ENCODE assay signal across 1 cellular context in genomic region chrX:132023117-132023895, GRCh38.
TF ChIP-seq lines count a peak whose summit lies in the region.

Gene STK26 (plus strand): TSS chrX:132023302. CDS start chrX:132023618, 316 bp downstream.

TF ChIP-seq in HEK293, 187 proteins besides CTCF, POLR2A, EP300 and RAD21 (continued from another document and continues in another):
- TF ChIP-seq SP7 (tag by site-specific recombination; IDR thresholded peaks at IDR 0.05) = peak; percentile 45; the same call in 1 of the 2 replicates
- TF ChIP-seq MYNN (tag by site-specific recombination; IDR thresholded peaks at IDR 0.05; ENCODE audit: borderline replicate concordance) = no peak; the same call in 1 of the 2 replicates
- no peak for TF ChIP-seq PBX3 (CRISPR knock-in tag; IDR thresholded peaks at IDR 0.05)
- no peak for TF ChIP-seq ZNF292 (tag by site-specific recombination; IDR thresholded peaks at IDR 0.05; ENCODE audit: borderline replicate concordance, low read depth)
- TF ChIP-seq ZNF580 (tag by site-specific recombination; IDR thresholded peaks at IDR 0.05) = no peak
- no peak for TF ChIP-seq ZNF518A (tag by site-specific recombination; conservative IDR thresholded peaks at IDR 0.05; ENCODE audit: low read depth)
- no peak for TF ChIP-seq SCRT2 (tag by site-specific recombination; IDR thresholded peaks at IDR 0.05)
- no peak for TF ChIP-seq ZBTB21 (tag by site-specific recombination; IDR thresholded peaks at IDR 0.05)
- TF ChIP-seq ZNF157 (tag by site-specific recombination; IDR thresholded peaks at IDR 0.05) = no peak
- TF ChIP-seq ZBTB7A (tag by site-specific recombination; IDR thresholded peaks at IDR 0.05; ENCODE audit: low read depth) = no peak
- TF ChIP-seq EGR2 (tag by site-specific recombination; IDR thresholded peaks at IDR 0.05; ENCODE audit: low read depth) = peak; percentile 79
- TF ChIP-seq ZNF701 (tag by site-specific recombination; IDR thresholded peaks at IDR 0.05) = no peak
- TF ChIP-seq INSM2 (tag by site-specific recombination; IDR thresholded peaks at IDR 0.05) = no peak
- no peak for TF ChIP-seq ZNF555 (tag by site-specific recombination; conservative IDR thresholded peaks at IDR 0.05)
- no peak for TF ChIP-seq ZNF654 (tag by site-specific recombination; IDR thresholded peaks at IDR 0.05; ENCODE audit: low read depth)
- TF ChIP-seq GLI2 (tag by site-specific recombination; IDR thresholded peaks at IDR 0.05; ENCODE audit: borderline replicate concordance, low read depth) = no peak
- no peak for TF ChIP-seq ZNF529 (tag by site-specific recombination; IDR thresholded peaks at IDR 0.05; ENCODE audit: insufficient replicate concordance)
- no peak for TF ChIP-seq ZNF585B (tag by site-specific recombination; IDR thresholded peaks at IDR 0.05)
- TF ChIP-seq ATF2 (tag by site-specific recombination; IDR thresholded peaks at IDR 0.05; ENCODE audit: low read depth) = no peak
- TF ChIP-seq ZNF266 (tag by site-specific recombination; IDR thresholded peaks at IDR 0.05; ENCODE audit: low read depth) = no peak
- no peak for TF ChIP-seq YY2 (tag by site-specific recombination; IDR thresholded peaks at IDR 0.05)
- TF ChIP-seq BCL11B (tag by site-specific recombination; IDR thresholded peaks at IDR 0.05; ENCODE audit: low read depth) = no peak
- TF ChIP-seq ZNF433 (tag by site-specific recombination; IDR thresholded peaks at IDR 0.05; ENCODE audit: low read depth) = no peak
- TF ChIP-seq ZNF660 (tag by site-specific recombination; IDR thresholded peaks at IDR 0.05) = peak; percentile 73; the same call in 1 of the 2 replicates
- TF ChIP-seq IKZF3 (tag by site-specific recombination; IDR thresholded peaks at IDR 0.05) = no peak
- 0 out of 2 replicates have a peak, but pooled peaks have one; percentile 13 for TF ChIP-seq ZSCAN30 (tag by site-specific recombination; IDR thresholded peaks at IDR 0.05)
- TF ChIP-seq ZEB2 (tag by site-specific recombination; IDR thresholded peaks at IDR 0.05) = peak; percentile 46
- no peak for TF ChIP-seq ZSCAN18 (tag by site-specific recombination; IDR thresholded peaks at IDR 0.05)
- TF ChIP-seq ZBTB20 (tag by site-specific recombination; IDR thresholded peaks at IDR 0.05) = peak; percentile 57
- no peak for TF ChIP-seq HOXD13 (CRISPR knock-in tag; IDR thresholded peaks at IDR 0.05; ENCODE audit: borderline replicate concordance)
- TF ChIP-seq ZNF670 (tag by site-specific recombination; IDR thresholded peaks at IDR 0.05; ENCODE audit: low read depth) = no peak
- peak; percentile 10; the same call in 1 of the 2 replicates for TF ChIP-seq KLF17 (tag by site-specific recombination; IDR thresholded peaks at IDR 0.05)
- no peak for TF ChIP-seq ZSCAN4 (tag by site-specific recombination; IDR thresholded peaks at IDR 0.05)
- TF ChIP-seq ZNF133 (tag by site-specific recombination; IDR thresholded peaks at IDR 0.05) = no peak
- no peak for TF ChIP-seq ZNF792 (tag by site-specific recombination; IDR thresholded peaks at IDR 0.05)
- no peak for TF ChIP-seq WT1 (tag by site-specific recombination; IDR thresholded peaks at IDR 0.05)
- peak; percentile 81; the same call in 1 of the 2 replicates for TF ChIP-seq ZFP37 (tag by site-specific recombination; IDR thresholded peaks at IDR 0.05)
- no peak for TF ChIP-seq ZNF48 (tag by site-specific recombination; IDR thresholded peaks at IDR 0.05)
- TF ChIP-seq ZNF704 (tag by site-specific recombination; IDR thresholded peaks at IDR 0.05) = no peak
- no peak; the same call in 1 of the 2 replicates for TF ChIP-seq ZNF623 (tag by site-specific recombination; IDR thresholded peaks at IDR 0.05)
- 0 out of 2 replicates have a peak, but pooled peaks have one; percentile 24 for TF ChIP-seq ZNF449 (tag by site-specific recombination; IDR thresholded peaks at IDR 0.05)
- TF ChIP-seq ZNF311 (tag by site-specific recombination; IDR thresholded peaks at IDR 0.05; ENCODE audit: borderline replicate concordance) = no peak
- TF ChIP-seq HOXA7 (CRISPR knock-in tag; IDR thresholded peaks at IDR 0.05; ENCODE audit: borderline replicate concordance) = no peak
- no peak for TF ChIP-seq ZNF645 (tag by site-specific recombination; IDR thresholded peaks at IDR 0.05)
- no peak for TF ChIP-seq ZNF548 (tag by site-specific recombination; IDR thresholded peaks at IDR 0.05)
